Comparison of ENCODE assay signal across 11 cellular contexts in genomic region chr2:172928754-172929153, GRCh38.
DNase-seq lines count a peak whose midpoint lies in the region; ATAC-seq, FAIRE-seq and TF ChIP-seq lines count a peak whose summit lies in the region.
"Had no signal": no experiment of that assay in that cellular context is flagged by ENCODE, and none has a peak within 500 bp of the region (broad histone marks: within the 10 kb centered on the region; RNA-seq: fewer than 3 reads in every experiment).

No MANE protein-coding gene starts in this region.

- ATAC-seq in GM18867 (IDR thresholded peaks at IDR 0.05; ENCODE audit: unreplicated experiment) (no peak), GM21723 (IDR thresholded peaks at IDR 0.05; ENCODE audit: unreplicated experiment) (no peak)
- ATAC-seq: CD8-positive, alpha-beta T cell; psoas muscle had no signal

- DNase-seq in EL = peak; percentile 59
- DNase-seq in NCI-H69 (lab: John Stamatoyannopoulos, UW) = peak; percentile 54
- peak; percentile 87 for DNase-seq in fibroblast of mammary gland (ENCODE audit: low read depth)
- DNase-seq in non-pigmented ciliary epithelial cell (ENCODE audit: low read depth) = peak; percentile 47
- DNase-seq in RCC 7860 (ENCODE audit: low spot score) = no peak
- DNase-seq in stimulated activated CD4-positive, alpha-beta T cell treated with anti-CD3 and anti-CD28 coated beads, Interleukin-2, amount 100 ng/mL, for 48 hours = no peak
- DNase-seq: activated CD4-positive, alpha-beta T cell treated with anti-CD3 and anti-CD28 coated beads for 1 hour; CD8-positive, alpha-beta T cell; psoas muscle had no signal

- FAIRE-seq in RCC 7860 (lab: Jason Lieb, UNC) = no peak

- no peak for TF ChIP-seq CTCF in fibroblast of mammary gland (conservative IDR thresholded peaks at IDR 0.05; ENCODE audit: control insufficient read depth, insufficient read depth, low read depth, low read length)

- H3K4me3 ChIP-seq in fibroblast of mammary gland (ENCODE audit: control insufficient read depth, low read depth, low read length) = no peak overlapping the region
- H3K4me3 ChIP-seq: psoas muscle had no signal

Comparison
In these comparisons a context has a peak if more than half of its experiments do, and no peak if none do; other contexts are left out.
1. DNase-seq: peak in EL (single experiment), NCI-H69 (single experiment), fibroblast of mammary gland (single experiment) and non-pigmented ciliary epithelial cell (single experiment); none in RCC 7860 (single experiment) and stimulated activated CD4-positive, alpha-beta T cell treated with anti-CD3 and anti-CD28 coated beads, Interleukin-2, amount 100 ng/mL, for 48 hours (0 of 2).